In the genomic region with DNA sequence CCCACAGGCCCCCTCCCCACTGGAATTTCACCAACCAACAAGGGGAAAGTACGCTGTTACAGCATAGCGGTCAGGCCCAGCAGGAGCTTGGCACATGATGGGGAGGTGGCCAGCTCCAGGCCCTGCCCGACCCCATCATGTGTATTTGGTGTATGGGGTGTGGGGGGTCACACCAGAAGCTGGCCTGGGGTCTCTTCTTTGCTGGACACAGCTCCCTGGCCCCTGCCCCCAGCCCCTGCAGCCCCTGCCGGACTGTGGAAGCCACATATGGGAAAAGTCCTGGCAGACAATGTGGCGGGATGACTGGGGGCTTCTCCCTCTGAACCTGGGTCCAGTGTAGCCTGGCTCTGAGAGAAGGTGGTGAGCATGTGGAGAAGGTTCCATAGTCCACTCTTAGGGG, we compare ENCODE assay signal across 8 cellular contexts. TPM values are rescaled to one million over a fixed set of nuclear protein-coding genes. Genes with fewer than 3 reads are reported as not detected.
"Had no signal": no experiment of that assay in that cellular context is flagged by ENCODE, and none has a peak within 500 bp of the region (broad histone marks: within the 10 kb centered on the region; RNA-seq: fewer than 3 reads in every experiment).

No MANE protein-coding gene starts in this region.

- H3K4me3 ChIP-seq: GM23248, GM23338, HAP-1 had no signal

- H3K9me3 Mint-ChIP-seq: GM23338, H9, HFFc6 had no signal

- H3K4me1 ChIP-seq: HAP-1 had no signal

- H2AFZ ChIP-seq: GM23248, GM23338 had no signal

- DNase-seq: GM23248, GOT3, H9, HCEC 1CT, HFFc6 had no signal

- H3K9me3 ChIP-seq: HAP-1 had no signal

- H3K27ac ChIP-seq: GM23248 had no signal

- H3K4me3 Mint-ChIP-seq: GM23338, H9, HFFc6 had no signal

- H3K4me2 ChIP-seq: GM23338 had no signal

- ATAC-seq: GM23338 had no signal

- H3K36me3 ChIP-seq: HAP-1 had no signal

- H3K27ac Mint-ChIP-seq: GM23338, HFFc6 had no signal

- H3K9ac ChIP-seq: GM23248 had no signal

RNA-seq across cellular contexts. Expression of a gene that starts 12.4 kb away (rescaled TPM):
- total RNA-seq: GM23248, H4, HFFc6 had no signal
- polyA plus RNA-seq: GM23248 had no signal
